14 cellular contexts compared by ENCODE assay signal in genomic region chr9:72980183-72980582, GRCh38. TPM values are rescaled to one million over a fixed set of nuclear protein-coding genes. Genes with fewer than 3 reads are reported as not detected.
DNase-seq lines count a peak whose midpoint lies in the region; ATAC-seq and TF ChIP-seq lines count a peak whose summit lies in the region.
"Had no signal": no experiment of that assay in that cellular context is flagged by ENCODE, and none has a peak within 500 bp of the region (broad histone marks: within the 10 kb centered on the region; RNA-seq: fewer than 3 reads in every experiment).

No MANE protein-coding gene starts in this region.

- H3K27ac ChIP-seq in RWPE2 (ENCODE audit: poor library complexity, severe bottlenecking) (peak overlapping the region; percentile 84), right lobe of liver (peak overlapping the region in 2 of 3 donors; percentile 1 to 91), trophoblast cell (ENCODE audit: low read depth, low read length) (peak overlapping the region; percentile 19)

- no peak for TF ChIP-seq POLR2A in right lobe of liver (IDR thresholded peaks at IDR 0.05)

- WGBS in right lobe of liver (ENCODE audit: insufficient coverage, low coverage, low lambda C conversion rate, missing lambda C conversion rate): 57% methylated on average over 2 of the region's 2 CpGs
- WGBS in trophoblast cell (ENCODE audit: extremely low coverage, insufficient coverage, insufficient read length): no CpG with 5 or more reads among the region's 2 CpGs

- H3K4ac ChIP-seq in trophoblast cell (ENCODE audit: low read depth, low read length): no peak overlapping the region

- H3K27me3 ChIP-seq in Loucy (ENCODE audit: insufficient read depth, low read length, poor library complexity, severe bottlenecking) (no peaks in the 10 kb centered on the region), RWPE2 (ENCODE audit: insufficient read depth, poor library complexity, severe bottlenecking) (no peaks in the 10 kb centered on the region), right lobe of liver (no peaks in the 10 kb centered on the region), trophoblast cell (ENCODE audit: insufficient read depth, low read length) (no peaks in the 10 kb centered on the region)

- H3K14ac ChIP-seq in trophoblast cell (ENCODE audit: low read length): no peak overlapping the region

- peaks cover 5% of the 10 kb centered on the region for H3K79me1 ChIP-seq in trophoblast cell (ENCODE audit: low read length)

- H3K9ac ChIP-seq in Loucy (ENCODE audit: low read depth, low read length, poor library complexity, severe bottlenecking) (peak overlapping the region; percentile 16), trophoblast cell (ENCODE audit: low read length) (no peak overlapping the region)

- no peaks in the 10 kb centered on the region for H3F3A ChIP-seq in Loucy (ENCODE audit: low read depth)

- no peaks in the 10 kb centered on the region for H3K79me2 ChIP-seq in Loucy (ENCODE audit: insufficient read depth, low read length)
- no peaks in the 10 kb centered on the region for H3K79me2 ChIP-seq in trophoblast cell (ENCODE audit: control insufficient read depth, insufficient read depth, low read length, poor library complexity)

- H3K23ac ChIP-seq in trophoblast cell (ENCODE audit: low read length): no peak overlapping the region

- H3K4me1 ChIP-seq in Loucy (ENCODE audit: insufficient read depth, low read length, poor library complexity, severe bottlenecking) (peaks cover 58% of the 10 kb centered on the region), RWPE2 (ENCODE audit: insufficient read depth, poor library complexity, severe bottlenecking) (peaks cover 37% of the 10 kb centered on the region), right lobe of liver (peaks cover 0 to 61% (median 23%) of the 10 kb centered on the region in 4 donors), trophoblast cell (ENCODE audit: control insufficient read depth in 1 of 2, insufficient read depth in 2 of 2, low read length in 2 of 2) (peaks cover 3 to 5% of the 10 kb centered on the region in 2 experiments)

- ATAC-seq in RWPE2 (ENCODE audit: low read depth) (no peak), right lobe of liver (no peak), GM18519 (IDR thresholded peaks at IDR 0.05; ENCODE audit: low FRiP score, unreplicated experiment) (no peak)
- ATAC-seq: CD8-positive, alpha-beta T cell; GM23338 had no signal

- peak overlapping the region; percentile 52 for H3K4me2 ChIP-seq in Loucy (ENCODE audit: low read depth, low read length, poor library complexity, severe bottlenecking)
- H3K4me2 ChIP-seq in trophoblast cell (ENCODE audit: low read length): no peak overlapping the region
- H3K4me2 ChIP-seq: GM23338 had no signal

- no peaks in the 10 kb centered on the region for H4K20me1 ChIP-seq in Loucy (ENCODE audit: insufficient read depth, low read length, poor library complexity, severe bottlenecking)

- DNase-seq in RWPE2 (ENCODE audit: low spot score) (no peak), right lobe of liver (no peak), trophoblast cell (no peak), GM03348 (ENCODE audit: low spot score) (no peak), NCI-H1436 treated with DMSO at 0.1 percent for 48 hours (lab: John Stamatoyannopoulos, UW) (no peak), NCI-H82 (lab: John Stamatoyannopoulos, UW) (no peak)
- DNase-seq: CD8-positive, alpha-beta T cell; COR-L47; DMS53; GF-D8; H7 had no signal

- H4K8ac ChIP-seq in trophoblast cell (ENCODE audit: low read depth, low read length): no peak overlapping the region

- no peak for TF ChIP-seq CTCF in Loucy (conservative IDR thresholded peaks at IDR 0.05; ENCODE audit: low read length)
- TF ChIP-seq CTCF in RWPE2 (IDR thresholded peaks at IDR 0.05; ENCODE audit: poor library complexity, severe bottlenecking): no peak
- TF ChIP-seq CTCF in right lobe of liver (IDR thresholded peaks at IDR 0.05): no peak

- H3K36me3 ChIP-seq in Loucy (ENCODE audit: insufficient read depth, low read length) (no peaks in the 10 kb centered on the region), RWPE2 (ENCODE audit: low read depth) (no peaks in the 10 kb centered on the region), right lobe of liver (no peaks in the 10 kb centered on the region), trophoblast cell (ENCODE audit: control insufficient read depth in 1 of 2, insufficient read depth in 2 of 2, low read length in 2 of 2) (no peaks in the 10 kb centered on the region)

- intact Hi-C loops in right lobe of liver (cut with DNase I): no loop called here

- H2AFZ ChIP-seq in Loucy (ENCODE audit: low read length): 0 out of 2 replicates have a peak overlapping the region, but pooled peaks have one; percentile 76
- no peak overlapping the region for H2AFZ ChIP-seq in trophoblast cell (ENCODE audit: insufficient read depth, low read length, poor library complexity)

- H2BK5ac ChIP-seq in trophoblast cell (ENCODE audit: low read depth, low read length, poor library complexity): no peak overlapping the region

- no peak overlapping the region for H4K91ac ChIP-seq in trophoblast cell (ENCODE audit: low read depth, low read length)

- H3K9me3 ChIP-seq in Loucy (ENCODE audit: insufficient read depth, low read depth, low read length): no peaks in the 10 kb centered on the region
- H3K9me3 ChIP-seq in RWPE2 (ENCODE audit: severe bottlenecking): no peaks in the 10 kb centered on the region
- H3K9me3 ChIP-seq in right lobe of liver: no peaks in the 10 kb centered on the region
- no peaks in the 10 kb centered on the region for H3K9me3 ChIP-seq in trophoblast cell (ENCODE audit: insufficient read depth, low read depth, low read length)

- no peak overlapping the region for H2BK120ac ChIP-seq in trophoblast cell (ENCODE audit: insufficient read depth, low read length, poor library complexity)

- H3K4me3 ChIP-seq in Loucy (ENCODE audit: low read length, poor library complexity, severe bottlenecking) (peak overlapping the region; percentile 31), RWPE2 (ENCODE audit: severe bottlenecking) (no peak overlapping the region), right lobe of liver (no peak overlapping the region), trophoblast cell (ENCODE audit: low read depth, low read length) (no peak overlapping the region)
- H3K4me3 ChIP-seq: GM23338 had no signal

- H3K9me2 ChIP-seq in Loucy (replicated peaks; ENCODE audit: low read depth, low read length): no peaks in the 10 kb centered on the region

- no peak overlapping the region for H3K18ac ChIP-seq in trophoblast cell (ENCODE audit: low read length)

- no peak overlapping the region for H2BK12ac ChIP-seq in trophoblast cell (ENCODE audit: low read length)

- no peak overlapping the region for H2AK5ac ChIP-seq in trophoblast cell (ENCODE audit: low read length)

- no peak overlapping the region for H4K12ac ChIP-seq in trophoblast cell (ENCODE audit: low read depth, low read length)

RNA-seq across cellular contexts. Expression of gene ALDH1A1, which starts 27.3 kb away (rescaled TPM):
- 1,000 to 10,000 TPM in 1 of 6 experiments, 100 to 1,000 TPM in 5; 309 to 1,702 (median 521) TPM for total RNA-seq in right lobe of liver
- polyA plus RNA-seq in trophoblast cell (2013): 0.25 and 0.28 TPM in 2 replicates
- total RNA-seq: CD8-positive, alpha-beta T cell had no signal

Comparison
In these comparisons a context has a peak if more than half of its experiments do, and no peak if none do; other contexts are left out.
1. H3K27ac ChIP-seq: peak in every context shown above with its lines; median percentile 84 in RWPE2; 46 in right lobe of liver; 19 in trophoblast cell.